In genomic region chr5:129509363-129509762, GRCh38 we compare ENCODE assay signal across 33 cellular contexts. TPM values are rescaled to one million over a fixed set of nuclear protein-coding genes. Genes with fewer than 3 reads are reported as not detected.
"Had no signal": no experiment of that assay in that cellular context is flagged by ENCODE, and none has a peak within 500 bp of the region (broad histone marks: within the 10 kb centered on the region; RNA-seq: fewer than 3 reads in every experiment).

No MANE protein-coding gene starts in this region.

- H3K27ac Mint-ChIP-seq: naive thymus-derived CD8-positive, alpha-beta T cell; natural killer cell treated with Interleukin-12 subunit alpha and Interleukin-12 subunit beta and Interleukin-15 and Interleukin-18, amount 100 ng/mL, for 72 hours; nephron progenitor cell; progenitor cell of endocrine pancreas; stimulated activated memory B cell treated with anti-CD40 and anti-IgM and Interleukin-4, amounts not matched to agents 10 μg/mL and 1 μg/mL and 100 μg/mL, for 72 hours; stimulated activated naive CD8-positive, alpha-beta T cell treated with anti-CD3 and anti-CD28 coated beads, Interleukin-15, amount 100 ng/mL, for 72 hours; type B pancreatic cell had no signal

- FAIRE-seq: small intestine had no signal

- H3K36me3 ChIP-seq: ovary, right lobe of liver, sigmoid colon, spleen, suprapubic skin, tibial artery, transverse colon, upper lobe of right lung, uterus had no signal

- H3K4me3 Mint-ChIP-seq: naive thymus-derived CD8-positive, alpha-beta T cell; natural killer cell treated with Interleukin-12 subunit alpha and Interleukin-12 subunit beta and Interleukin-15 and Interleukin-18, amount 100 ng/mL, for 72 hours; nephron progenitor cell; neural crest cell; stimulated activated memory B cell treated with anti-CD40 and anti-IgM and Interleukin-4, amounts not matched to agents 10 μg/mL and 1 μg/mL and 100 μg/mL, for 72 hours; stimulated activated naive CD8-positive, alpha-beta T cell treated with anti-CD3 and anti-CD28 coated beads, Interleukin-15, amount 100 ng/mL, for 72 hours; type B pancreatic cell had no signal

- H3K4me3 ChIP-seq: ovary, psoas muscle, right lobe of liver, sigmoid colon, spleen, suprapubic skin, testis, tibial artery, transverse colon, upper lobe of right lung, uterus had no signal

- DNase-seq: naive thymus-derived CD8-positive, alpha-beta T cell; nephron progenitor cell; occipital lobe; ovary; posterior cingulate gyrus; psoas muscle; right cardiac atrium; right lobe of liver; sigmoid colon; small intestine; spleen; stimulated activated CD4-positive, alpha-beta T cell treated with anti-CD3 and anti-CD28 coated beads, Interleukin-12 subunit alpha, Interleukin-12 subunit beta, amount 100 ng/mL, for 4 hours; stimulated activated CD4-positive, alpha-beta T cell treated with anti-CD3 and anti-CD28 coated beads, Interleukin-1b, Interleukin-23, amount 100 ng/mL, for 48 hours; stimulated activated CD4-positive, alpha-beta T cell treated with anti-CD3 and anti-CD28 coated beads, Interleukin-4, amount 100 ng/mL, for 1 hour; stimulated activated CD4-positive, alpha-beta T cell treated with anti-CD3 and anti-CD28 coated beads, Interleukin-4, amount 100 ng/mL, for 4 hours; stimulated activated CD8-positive, alpha-beta memory T cell treated with anti-CD3 and anti-CD28 coated beads, Interleukin-4, amount 100 ng/mL, for 48 hours; stimulated activated naive CD4-positive, alpha-beta T cell; stimulated activated naive CD8-positive, alpha-beta T cell treated with anti-CD3 and anti-CD28 coated beads, Interleukin-15, amount 100 ng/mL, for 72 hours; stimulated activated naive CD8-positive, alpha-beta T cell treated with anti-CD3 and anti-CD28 coated beads, Interleukin-15, Interleukin-2, amounts not matched to agents 100 U/mL and 50 U/mL, for 24 hours; substantia nigra; testis; tibial artery; transverse colon; upper lobe of right lung; uterus had no signal

- H3K9me3 Mint-ChIP-seq: stimulated activated naive CD8-positive, alpha-beta T cell treated with anti-CD3 and anti-CD28 coated beads, Interleukin-15, amount 100 ng/mL, for 72 hours had no signal

- H3K4me1 ChIP-seq: parathyroid adenoma, psoas muscle, right lobe of liver, sigmoid colon, spleen, suprapubic skin, testis, tibial artery, upper lobe of right lung had no signal

- H3K27me3 ChIP-seq: ovary, right lobe of liver, sigmoid colon, spleen, suprapubic skin, testis, tibial artery, transverse colon, upper lobe of right lung, uterus had no signal

- ATAC-seq: naive thymus-derived CD8-positive, alpha-beta T cell; natural killer cell treated with Interleukin-12 subunit alpha and Interleukin-12 subunit beta and Interleukin-15 and Interleukin-18, amount 100 ng/mL, for 72 hours; right cardiac atrium; right lobe of liver; stimulated activated memory B cell treated with anti-CD40 and anti-IgM and Interleukin-4, amounts not matched to agents 10 μg/mL and 1 μg/mL and 100 μg/mL, for 72 hours; stimulated activated naive CD8-positive, alpha-beta T cell treated with anti-CD3 and anti-CD28 coated beads, Interleukin-15, amount 100 ng/mL, for 72 hours; stimulated activated naive CD8-positive, alpha-beta T cell treated with anti-CD3 and anti-CD28 coated beads, Interleukin-15, Interleukin-2, amounts not matched to agents 100 U/mL and 50 U/mL, for 24 hours; upper lobe of right lung had no signal

- H3K9ac ChIP-seq: parathyroid adenoma had no signal

- H3K9me3 ChIP-seq: ovary, psoas muscle, sigmoid colon, spleen, suprapubic skin, testis, tibial artery, transverse colon, upper lobe of right lung, uterus had no signal

- H3K36me3 Mint-ChIP-seq: naive thymus-derived CD8-positive, alpha-beta T cell; natural killer cell treated with Interleukin-12 subunit alpha and Interleukin-12 subunit beta and Interleukin-15 and Interleukin-18, amount 100 ng/mL, for 72 hours; stimulated activated memory B cell treated with anti-CD40 and anti-IgM and Interleukin-4, amounts not matched to agents 10 μg/mL and 1 μg/mL and 100 μg/mL, for 72 hours had no signal

- H2AFZ ChIP-seq: parathyroid adenoma had no signal

- H3K27ac ChIP-seq: ovary, parathyroid adenoma, psoas muscle, right lobe of liver, sigmoid colon, spleen, suprapubic skin, testis, tibial artery, transverse colon, upper lobe of right lung had no signal

- H3K79me2 ChIP-seq: parathyroid adenoma had no signal

- H3K4me1 Mint-ChIP-seq: naive thymus-derived CD8-positive, alpha-beta T cell; nephron progenitor cell; neural crest cell; stimulated activated memory B cell treated with anti-CD40 and anti-IgM and Interleukin-4, amounts not matched to agents 10 μg/mL and 1 μg/mL and 100 μg/mL, for 72 hours; stimulated activated naive CD8-positive, alpha-beta T cell treated with anti-CD3 and anti-CD28 coated beads, Interleukin-15, amount 100 ng/mL, for 72 hours had no signal

- H3K27me3 Mint-ChIP-seq: naive thymus-derived CD8-positive, alpha-beta T cell; natural killer cell treated with Interleukin-12 subunit alpha and Interleukin-12 subunit beta and Interleukin-15 and Interleukin-18, amount 100 ng/mL, for 72 hours; progenitor cell of endocrine pancreas; stimulated activated memory B cell treated with anti-CD40 and anti-IgM and Interleukin-4, amounts not matched to agents 10 μg/mL and 1 μg/mL and 100 μg/mL, for 72 hours; stimulated activated naive CD8-positive, alpha-beta T cell treated with anti-CD3 and anti-CD28 coated beads, Interleukin-15, amount 100 ng/mL, for 72 hours; type B pancreatic cell had no signal

RNA-seq across cellular contexts. Expression of gene ADAMTS19, which starts 49.3 kb away (rescaled TPM):
- total RNA-seq: naive thymus-derived CD8-positive, alpha-beta T cell; natural killer cell treated with Interleukin-12 subunit alpha and Interleukin-12 subunit beta and Interleukin-15 and Interleukin-18, amount 100 ng/mL, for 72 hours; osteoblast; right lobe of liver; spleen; suprapubic skin; upper lobe of right lung had no signal
